ENCODE assay signal across 27 cellular contexts in the genomic region with DNA sequence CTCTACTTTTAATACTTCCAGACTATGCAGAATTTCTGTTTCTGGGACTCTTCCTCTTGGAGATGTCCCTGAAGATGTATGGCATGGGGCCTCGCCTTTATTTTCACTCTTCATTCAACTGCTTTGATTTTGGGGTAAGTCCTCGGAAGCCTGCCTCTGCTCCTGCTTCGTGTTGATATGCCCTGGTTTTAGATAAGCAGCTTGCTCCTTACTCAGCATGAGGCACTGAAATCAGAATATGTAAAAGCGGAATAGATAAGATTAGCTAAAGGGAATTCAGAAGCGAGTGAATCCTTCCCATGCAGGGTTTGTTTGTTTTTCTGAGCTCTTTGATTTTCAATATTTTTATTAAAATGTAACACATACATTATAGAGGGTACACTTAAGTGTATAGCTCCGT.
"Had no signal": no experiment of that assay in that cellular context is flagged by ENCODE, and none has a peak within 500 bp of the region (broad histone marks: within the 10 kb centered on the region; RNA-seq: fewer than 3 reads in every experiment).

No MANE protein-coding gene starts in this region.

- H3K4me1 Mint-ChIP-seq: activated B cell treated with CpG ODN at 0.5 μM for 24 hours; activated T-helper 17 cell treated with anti-CD3 and anti-CD28 coated beads, Interleukin-2, amount 50 U/mL, for 72 hours; central memory CD8-positive, alpha-beta T cell had no signal

- H3K27me3 Mint-ChIP-seq: activated B cell treated with CpG ODN at 0.5 μM for 24 hours had no signal

- ATAC-seq: activated CD4-positive, CD25-positive, alpha-beta regulatory T cell treated with anti-CD3 and anti-CD28 coated beads, Interleukin-2, amount 50 U/mL, for 24 hours; activated CD8-positive, alpha-beta T cell treated with anti-CD3 and anti-CD28 coated beads for 36 hours; activated T-cell treated with anti-CD3 and anti-CD28 coated beads, Interleukin-2, amount 50 U/mL, for 4 hours; activated T-helper 17 cell treated with anti-CD3 and anti-CD28 coated beads, Interleukin-2, amount 50 U/mL, for 72 hours; foreskin keratinocyte; gastrocnemius medialis; heart left ventricle had no signal

- DNase-seq: activated B cell treated with CpG ODN at 0.5 μM for 24 hours; activated CD4-positive, alpha-beta T cell treated with anti-CD3 and anti-CD28 coated beads for 48 hours; activated CD4-positive, alpha-beta T cell treated with anti-CD3 and anti-CD28 coated beads, Interleukin-2, amount 50 U/mL, for 1 hour; activated CD4-positive, alpha-beta T cell treated with anti-CD3 and anti-CD28 coated beads, Interleukin-2, amount 50 U/mL, for 48 hours; activated CD8-positive, alpha-beta memory T cell treated with anti-CD3 and anti-CD28 coated beads for 24 hours; activated CD8-positive, alpha-beta T cell treated with anti-CD3 and anti-CD28 coated beads for 36 hours; activated effector memory CD4-positive, alpha-beta T cell treated with Interleukin-2 at 50 U/mL for 16 hours; activated gamma-delta T cell treated with Interleukin-2 at 50 U/mL for 16 hours; activated naive CD4-positive, alpha-beta T cell treated with anti-CD3 and anti-CD28 coated beads, Interleukin-2, amount 50 U/mL, for 16 hours; activated naive CD4-positive, alpha-beta T cell treated with Interleukin-2 at 50 U/mL for 16 hours; activated T-cell treated with anti-CD3 and anti-CD28 coated beads, Interleukin-2, amount 50 U/mL, for 4 hours; amniotic stem cell; anterior cingulate cortex; brain microvascular endothelial cell; dorsolateral prefrontal cortex; effector memory CD4-positive, alpha-beta T cell; endodermal cell; foreskin keratinocyte; gastrocnemius medialis; glutamatergic neuron; heart left ventricle; T-helper 2 cell had no signal

- H3K36me3 Mint-ChIP-seq: activated naive CD8-positive, alpha-beta T cell had no signal

- H3K27ac Mint-ChIP-seq: activated B cell treated with CpG ODN at 0.5 μM for 24 hours; activated CD8-positive, alpha-beta T cell treated with anti-CD3 and anti-CD28 coated beads for 36 hours; activated naive CD8-positive, alpha-beta T cell; activated T-helper 17 cell treated with anti-CD3 and anti-CD28 coated beads, Interleukin-2, amount 50 U/mL, for 72 hours; dendritic cell treated with granulocyte-macrophage colony-stimulating factor and Interleukin-4, amounts not matched to agents 40 ng/mL and 50 ng/mL, for 4 days; endodermal cell had no signal

- H3K4me3 Mint-ChIP-seq: activated B cell treated with CpG ODN at 0.5 μM for 24 hours; activated CD8-positive, alpha-beta T cell treated with anti-CD3 and anti-CD28 coated beads for 36 hours; activated naive CD8-positive, alpha-beta T cell; activated T-cell treated with anti-CD3 and anti-CD28 coated beads, Interleukin-2, amount 50 U/mL, for 4 hours; activated T-helper 17 cell treated with anti-CD3 and anti-CD28 coated beads, Interleukin-2, amount 50 U/mL, for 72 hours; central memory CD8-positive, alpha-beta T cell; dendritic cell treated with granulocyte-macrophage colony-stimulating factor and Interleukin-4, amounts not matched to agents 40 ng/mL and 50 ng/mL, for 4 days; endodermal cell had no signal

- H3K9me3 Mint-ChIP-seq: activated B cell treated with CpG ODN at 0.5 μM for 24 hours; activated CD8-positive, alpha-beta T cell treated with anti-CD3 and anti-CD28 coated beads for 36 hours; activated T-cell treated with anti-CD3 and anti-CD28 coated beads, Interleukin-2, amount 50 U/mL, for 4 hours; activated T-helper 17 cell treated with anti-CD3 and anti-CD28 coated beads, Interleukin-2, amount 50 U/mL, for 72 hours; dendritic cell treated with granulocyte-macrophage colony-stimulating factor and Interleukin-4, amounts not matched to agents 40 ng/mL and 50 ng/mL, for 4 days; endodermal cell had no signal
